Comparison of ENCODE assay signal across 1 cellular context in genomic region chr19:50725218-50725931, GRCh38.
TF ChIP-seq lines count a peak whose summit lies in the region.

No MANE protein-coding gene starts in this region.

TF ChIP-seq in HEK293, 187 proteins besides CTCF, POLR2A, EP300 and RAD21 (continued from another document and continues in another):
- TF ChIP-seq PATZ1 (tag by site-specific recombination; IDR thresholded peaks at IDR 0.05) (no peak), ZNF148 (tag by site-specific recombination; IDR thresholded peaks at IDR 0.05; ENCODE audit: borderline replicate concordance) (no peak), ZBTB8A (tag by site-specific recombination; IDR thresholded peaks at IDR 0.05) (peak; percentile 79), ZNF843 (tag by site-specific recombination; IDR thresholded peaks at IDR 0.05) (peak; percentile 44; the same call in 1 of the 2 replicates), ZNF701 (tag by site-specific recombination; IDR thresholded peaks at IDR 0.05) (no peak), ZFP37 (tag by site-specific recombination; IDR thresholded peaks at IDR 0.05) (peak; percentile 77), ZNF324 (tag by site-specific recombination; IDR thresholded peaks at IDR 0.05) (peak; percentile 40; the same call in 1 of the 2 replicates), ZNF544 (tag by site-specific recombination; IDR thresholded peaks at IDR 0.05) (no peak), ZFP41 (tag by site-specific recombination; IDR thresholded peaks at IDR 0.05; ENCODE audit: borderline replicate concordance) (no peak), ZNF366 (tag by site-specific recombination; conservative IDR thresholded peaks at IDR 0.05) (no peak), ZFP69B (tag by site-specific recombination; IDR thresholded peaks at IDR 0.05) (peak; percentile 79), ZNF704 (tag by site-specific recombination; IDR thresholded peaks at IDR 0.05) (no peak), ZNF624 (tag by site-specific recombination; IDR thresholded peaks at IDR 0.05) (no peak), SP3 (tag by site-specific recombination; IDR thresholded peaks at IDR 0.05) (no peak), ZBTB7A (tag by site-specific recombination; IDR thresholded peaks at IDR 0.05; ENCODE audit: low read depth) (no peak), SCRT1 (tag by site-specific recombination; IDR thresholded peaks at IDR 0.05; ENCODE audit: borderline replicate concordance) (no peak), ZNF311 (tag by site-specific recombination; IDR thresholded peaks at IDR 0.05; ENCODE audit: borderline replicate concordance) (no peak), ZNF768 (tag by site-specific recombination; IDR thresholded peaks at IDR 0.05) (no peak), HOXC10 (CRISPR knock-in tag; IDR thresholded peaks at IDR 0.05) (no peak), KLF8 (tag by site-specific recombination; IDR thresholded peaks at IDR 0.05) (no peak; the same call in 1 of the 2 replicates), ZNF426 (tag by site-specific recombination; IDR thresholded peaks at IDR 0.05) (no peak), OSR2 (tag by site-specific recombination; IDR thresholded peaks at IDR 0.05) (no peak), ZNF416 (tag by site-specific recombination; IDR thresholded peaks at IDR 0.05) (no peak), ZNF169 (tag by site-specific recombination; IDR thresholded peaks at IDR 0.05) (0 out of 2 replicates have a peak, but pooled peaks have one; percentile 55), ZNF341 (tag by site-specific recombination; IDR thresholded peaks at IDR 0.05; ENCODE audit: low read depth) (no peak), PRDM4 (tag by site-specific recombination; IDR thresholded peaks at IDR 0.05) (0 out of 2 replicates have a peak, but pooled peaks have one; percentile 19), ZNF202 (tag by site-specific recombination; IDR thresholded peaks at IDR 0.05; ENCODE audit: borderline replicate concordance) (no peak), ZNF280C (tag by site-specific recombination; IDR thresholded peaks at IDR 0.05) (no peak), ZXDB (tag by site-specific recombination; IDR thresholded peaks at IDR 0.05) (peak; percentile 67), ZBTB10 (tag by site-specific recombination; IDR thresholded peaks at IDR 0.05) (no peak; the same call in 1 of the 2 replicates), ZNF692 (tag by site-specific recombination; IDR thresholded peaks at IDR 0.05) (peak; percentile 97), ZNF473 (tag by site-specific recombination; IDR thresholded peaks at IDR 0.05) (no peak), ZIC2 (tag by site-specific recombination; IDR thresholded peaks at IDR 0.05) (no peak), ZNF837 (tag by site-specific recombination; IDR thresholded peaks at IDR 0.05) (no peak), ZNF623 (tag by site-specific recombination; IDR thresholded peaks at IDR 0.05) (no peak), ZNF362 (tag by site-specific recombination; IDR thresholded peaks at IDR 0.05) (no peak), HIC1 (tag by site-specific recombination; IDR thresholded peaks at IDR 0.05) (peak; percentile 94), GLI4 (tag by site-specific recombination; IDR thresholded peaks at IDR 0.05) (peak; percentile 47; the same call in 1 of the 2 replicates), TRIM28 (IDR thresholded peaks at IDR 0.05; ENCODE audit: borderline replicate concordance, low read length) (no peak), ZNF488 (tag by site-specific recombination; IDR thresholded peaks at IDR 0.05) (no peak), HOXA7 (CRISPR knock-in tag; IDR thresholded peaks at IDR 0.05; ENCODE audit: borderline replicate concordance) (no peak)
